ENCODE assay signal across 8 cellular contexts in genomic region chrX:154380153-154380552, GRCh38. TPM values are rescaled to one million over a fixed set of nuclear protein-coding genes. Genes with fewer than 3 reads are reported as not detected.
DNase-seq lines count a peak whose midpoint lies in the region; ATAC-seq and TF ChIP-seq lines count a peak whose summit lies in the region.

No MANE protein-coding gene starts in this region.

- no peaks in the 10 kb centered on the region for H4K20me1 ChIP-seq in DOHH2 (ENCODE audit: control insufficient read depth, insufficient read depth, low read depth, low read length)
- no peaks in the 10 kb centered on the region for H4K20me1 ChIP-seq in fibroblast of lung (ENCODE audit: control insufficient read depth, extremely low read depth, insufficient read depth, low read length)

- peak overlapping the region; percentile 80 for H3K4me3 Mint-ChIP-seq in progenitor cell of endocrine pancreas (ENCODE audit: low read depth)

- ATAC-seq in RWPE2 (ENCODE audit: low read depth), result no peak
- no peak for ATAC-seq in left colon

- H3K4me1 ChIP-seq in DOHH2 (ENCODE audit: control insufficient read depth, low read length) (peaks cover 27% of the 10 kb centered on the region), RWPE2 (ENCODE audit: insufficient read depth, poor library complexity, severe bottlenecking) (peaks cover 8% of the 10 kb centered on the region), fibroblast of lung (ENCODE audit: control insufficient read depth, extremely low read depth, insufficient read depth, low read length) (peaks cover 5% of the 10 kb centered on the region)

- H3K4me2 ChIP-seq in DOHH2 (ENCODE audit: low read length), result peak overlapping the region; percentile 82
- H3K4me2 ChIP-seq in fibroblast of lung (ENCODE audit: extremely low read depth, insufficient read depth, low read length), result peak overlapping the region; percentile 88

- H3K9me3 ChIP-seq in DOHH2 (ENCODE audit: control insufficient read depth, insufficient read depth, low read length) (no peaks in the 10 kb centered on the region), RWPE2 (ENCODE audit: severe bottlenecking) (no peaks in the 10 kb centered on the region), fibroblast of lung (ENCODE audit: control insufficient read depth, insufficient read depth, low read depth, low read length) (no peaks in the 10 kb centered on the region)

- H3K9me2 ChIP-seq in DOHH2 (replicated peaks; ENCODE audit: control insufficient read depth, low read length), result no peaks in the 10 kb centered on the region

- H3K27ac Mint-ChIP-seq in progenitor cell of endocrine pancreas, result peak overlapping the region; percentile 95

- no peak for DNase-seq in RWPE2 (ENCODE audit: low spot score)
- DNase-seq in fibroblast of lung (ENCODE audit: low read depth in 2 of 2), result no peak
- DNase-seq in progenitor cell of endocrine pancreas (ENCODE audit: low spot score, unreplicated experiment), result no peak
- DNase-seq in iPS-NIHi7 (ENCODE audit: extremely low spot score), result no peak
- DNase-seq in stimulated activated CD4-positive, alpha-beta T cell treated with anti-CD3 and anti-CD28 coated beads, Interleukin-4, amount 100 ng/mL, for 4 hours, result no peak
- DNase-seq in left colon, result no peak
- DNase-seq in NCI-H2196 treated with DMSO at 0.1 percent for 48 hours (lab: John Stamatoyannopoulos, UW; ENCODE audit: unreplicated experiment), result no peak

- H3K4me1 Mint-ChIP-seq in progenitor cell of endocrine pancreas (ENCODE audit: low read depth), result peaks cover 9% of the 10 kb centered on the region

- TF ChIP-seq CTCF in DOHH2 (IDR thresholded peaks at IDR 0.05; ENCODE audit: low read depth, low read length, poor library complexity, severe bottlenecking) (no peak), RWPE2 (IDR thresholded peaks at IDR 0.05; ENCODE audit: poor library complexity, severe bottlenecking) (no peak), fibroblast of lung (conservative IDR thresholded peaks at IDR 0.05 in 1 of 2, IDR thresholded peaks at IDR 0.05 in 1 of 2; ENCODE audit: low read depth in 1 of 2, low read length in 2 of 2) (no peak), progenitor cell of endocrine pancreas (IDR thresholded peaks at IDR 0.05; ENCODE audit: unreplicated experiment) (no peak)

- peak overlapping the region; percentile 97 for H3K9ac ChIP-seq in fibroblast of lung (ENCODE audit: insufficient read depth, low read length)

- H2AFZ ChIP-seq in fibroblast of lung (ENCODE audit: low read length), result no peak overlapping the region

- peaks cover 2% of the 10 kb centered on the region for H3K36me3 Mint-ChIP-seq in progenitor cell of endocrine pancreas (ENCODE audit: insufficient read depth)

- H3K27ac ChIP-seq in DOHH2 (ENCODE audit: low read depth, low read length), result no peak overlapping the region
- peak overlapping the region; percentile 76 for H3K27ac ChIP-seq in RWPE2 (ENCODE audit: poor library complexity, severe bottlenecking)
- peak overlapping the region; percentile 96 for H3K27ac ChIP-seq in fibroblast of lung (ENCODE audit: insufficient read depth, low read length)

- H3K4me3 ChIP-seq in DOHH2 (ENCODE audit: low read length) (peak overlapping the region; percentile 83), RWPE2 (ENCODE audit: severe bottlenecking) (peak overlapping the region; percentile 87), fibroblast of lung (replicated peaks in 1 of 4; ENCODE audit: control extremely low read depth in 1 of 4, insufficient read depth in 1 of 4, low read depth in 3 of 4, low read length in 4 of 4) (peak overlapping the region; percentile 73 to 84 (median 77))

- H3K36me3 ChIP-seq in DOHH2 (ENCODE audit: control insufficient read depth, low read length), result peaks cover 15% of the 10 kb centered on the region
- peaks cover 24% of the 10 kb centered on the region for H3K36me3 ChIP-seq in RWPE2 (ENCODE audit: low read depth)
- peaks cover 3% of the 10 kb centered on the region for H3K36me3 ChIP-seq in fibroblast of lung (ENCODE audit: control insufficient read depth, insufficient read depth, low read length)

- no peaks in the 10 kb centered on the region for H3K27me3 Mint-ChIP-seq in progenitor cell of endocrine pancreas

- H3F3A ChIP-seq in DOHH2 (ENCODE audit: control insufficient read depth, insufficient read depth), result no peaks in the 10 kb centered on the region

- H3K79me2 ChIP-seq in DOHH2 (ENCODE audit: control insufficient read depth, low read length) (peaks cover 18% of the 10 kb centered on the region), fibroblast of lung (ENCODE audit: control insufficient read depth, insufficient read depth, low read length) (peaks cover 18% of the 10 kb centered on the region)

- peaks cover 2% of the 10 kb centered on the region for H3K9me3 Mint-ChIP-seq in progenitor cell of endocrine pancreas (ENCODE audit: low read depth)

- intact Hi-C loops in left colon (cut with DNase I, micrococcal nuclease), result no loop called here

- H3K27me3 ChIP-seq in DOHH2 (ENCODE audit: control insufficient read depth, low read length) (no peaks in the 10 kb centered on the region), RWPE2 (ENCODE audit: insufficient read depth, poor library complexity, severe bottlenecking) (no peaks in the 10 kb centered on the region), fibroblast of lung (ENCODE audit: control insufficient read depth, insufficient read depth, low read length) (no peaks in the 10 kb centered on the region)

RNA-seq across cellular contexts. Expression of gene EMD, which starts 1.1 kb away (rescaled TPM):
- total RNA-seq in fibroblast of lung (23.4 and 26.4 TPM in 2 replicates), progenitor cell of endocrine pancreas (42.5 and 45.9 TPM in 2 replicates), left colon (10 to 100 TPM; 31.9 to 33.1 TPM)
- 72.1 and 82.4 TPM in 2 replicates for polyA plus RNA-seq in fibroblast of lung
- 92.1 and 110 TPM in 2 replicates for polyA plus RNA-seq in fibroblast of lung (2012)
- 129 and 139 TPM in 2 replicates for polyA minus RNA-seq in fibroblast of lung (ENCODE audit: low replicate concordance)

RNA-seq across cellular contexts. Expression of gene FLNA, which starts 5.7 kb away (rescaled TPM):
- total RNA-seq in fibroblast of lung (2,298 and 2,728 TPM in 2 replicates), progenitor cell of endocrine pancreas (765 and 777 TPM in 2 replicates), left colon (100 to 1,000 TPM in 1 of 2 donors, 10 to 100 TPM in 1; 84.2 to 741 TPM)
- 654 and 799 TPM in 2 replicates for polyA plus RNA-seq in fibroblast of lung
- 2,069 and 2,562 TPM in 2 replicates for polyA plus RNA-seq in fibroblast of lung (2012)
- polyA minus RNA-seq in fibroblast of lung (ENCODE audit: low replicate concordance), result 6,600 and 11,662 TPM in 2 replicates

RNA-seq across cellular contexts. Expression of gene RPL10, which starts 18.0 kb away (rescaled TPM):
- total RNA-seq in fibroblast of lung, result 2,291 and 2,319 TPM in 2 replicates
- 4,015 and 4,527 TPM in 2 replicates for polyA plus RNA-seq in fibroblast of lung
- polyA plus RNA-seq in fibroblast of lung (2012), result 3,945 and 3,972 TPM in 2 replicates
- 1,736 and 2,258 TPM in 2 replicates for polyA minus RNA-seq in fibroblast of lung (ENCODE audit: low replicate concordance)
- 2,364 and 2,443 TPM in 2 replicates for total RNA-seq in progenitor cell of endocrine pancreas
- total RNA-seq in left colon, result 1,000 to 10,000 TPM; 2,262 to 2,406 TPM

RNA-seq across cellular contexts. Expression of gene DNASE1L1, which starts 28.9 kb away (rescaled TPM):
- total RNA-seq in fibroblast of lung (13.9 and 38.5 TPM in 2 replicates), progenitor cell of endocrine pancreas (12.7 and 14.3 TPM in 2 replicates), left colon (10 to 100 TPM; 23.4 to 26.8 TPM)
- polyA plus RNA-seq in fibroblast of lung, result 11.3 and 13.6 TPM in 2 replicates
- polyA plus RNA-seq in fibroblast of lung (2012), result 17.0 and 18.7 TPM in 2 replicates
- 22.0 and 24.1 TPM in 2 replicates for polyA minus RNA-seq in fibroblast of lung (ENCODE audit: low replicate concordance)

RNA-seq across cellular contexts. Expression of gene TAFAZZIN, which starts 31.2 kb away (rescaled TPM):
- total RNA-seq in fibroblast of lung (17.7 and 21.6 TPM in 2 replicates), progenitor cell of endocrine pancreas (34.5 and 38.4 TPM in 2 replicates), left colon (10 to 100 TPM; 28.8 to 40.8 TPM)
- polyA plus RNA-seq in fibroblast of lung, result 11.2 and 12.1 TPM in 2 replicates
- 11.5 and 14.2 TPM in 2 replicates for polyA plus RNA-seq in fibroblast of lung (2012)
- 18.1 and 20.7 TPM in 2 replicates for polyA minus RNA-seq in fibroblast of lung (ENCODE audit: low replicate concordance)
